In the genomic region with DNA sequence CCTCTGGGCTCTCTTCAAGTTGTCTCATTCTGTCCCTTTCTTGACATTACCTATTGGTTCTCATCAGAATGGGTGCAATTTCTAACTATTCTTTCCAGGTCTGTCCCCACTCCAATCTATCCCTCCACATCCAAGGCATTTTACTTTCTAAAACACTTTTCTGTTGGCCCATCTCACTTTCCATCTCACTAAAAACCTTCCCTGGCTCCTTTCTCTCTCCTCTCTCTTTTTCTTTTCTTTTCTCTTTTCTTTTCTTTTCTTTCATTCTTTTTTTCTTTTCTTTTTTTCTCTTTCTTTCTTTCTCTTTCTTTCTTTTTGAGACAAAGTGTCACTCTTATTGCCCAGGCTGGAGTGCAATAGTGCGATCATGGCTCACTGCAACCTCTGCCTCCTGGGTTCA, we compare ENCODE assay signal across 1 cellular context.
TF ChIP-seq lines count a peak whose summit lies in the region.

No MANE protein-coding gene starts in this region.

TF ChIP-seq in HEK293, 187 proteins besides CTCF, POLR2A, EP300 and RAD21 (continued from another document):
- TF ChIP-seq, protein P1, sequence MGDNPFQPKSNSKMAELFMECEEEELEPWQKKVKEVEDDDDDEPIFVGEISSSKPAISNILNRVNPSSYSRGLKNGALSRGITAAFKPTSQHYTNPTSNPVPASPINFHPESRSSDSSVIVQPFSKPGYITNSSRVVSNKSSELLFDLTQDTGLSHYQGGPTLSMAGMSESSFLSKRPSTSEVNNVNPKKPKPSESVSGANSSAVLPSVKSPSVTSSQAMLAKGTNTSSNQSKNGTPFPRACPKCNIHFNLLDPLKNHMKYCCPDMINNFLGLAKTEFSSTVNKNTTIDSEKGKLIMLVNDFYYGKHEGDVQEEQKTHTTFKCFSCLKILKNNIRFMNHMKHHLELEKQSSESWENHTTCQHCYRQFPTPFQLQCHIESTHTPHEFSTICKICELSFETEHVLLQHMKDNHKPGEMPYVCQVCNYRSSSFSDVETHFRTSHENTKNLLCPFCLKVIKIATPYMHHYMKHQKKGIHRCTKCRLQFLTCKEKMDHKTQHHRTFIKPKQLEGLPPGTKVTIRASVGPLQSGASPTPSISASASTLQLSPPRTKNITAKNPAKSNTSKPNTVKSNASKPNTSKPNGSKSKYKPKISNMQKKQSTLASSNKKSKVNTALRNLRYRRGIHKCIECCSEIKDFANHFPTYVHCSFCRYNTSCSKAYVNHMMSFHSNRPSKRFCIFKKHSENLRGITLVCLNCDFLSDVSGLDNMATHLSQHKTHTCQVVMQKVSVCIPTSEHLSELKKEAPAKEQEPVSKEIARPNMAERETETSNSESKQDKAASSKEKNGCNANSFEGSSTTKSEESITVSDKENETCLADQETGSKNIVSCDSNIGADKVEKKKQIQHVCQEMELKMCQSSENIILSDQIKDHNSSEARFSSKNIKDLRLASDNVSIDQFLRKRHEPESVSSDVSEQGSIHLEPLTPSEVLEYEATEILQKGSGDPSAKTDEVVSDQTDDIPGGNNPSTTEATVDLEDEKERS (tag by site-specific recombination; IDR thresholded peaks at IDR 0.05), result no peak
- TF ChIP-seq PRDM1 (tag by site-specific recombination; IDR thresholded peaks at IDR 0.05), result peak; percentile 99
- TF ChIP-seq REST (tag by site-specific recombination; IDR thresholded peaks at IDR 0.05), result no peak
- no peak for TF ChIP-seq MZF1 (tag by site-specific recombination; IDR thresholded peaks at IDR 0.05; ENCODE audit: borderline replicate concordance)
- TF ChIP-seq ZNF366 (tag by site-specific recombination; conservative IDR thresholded peaks at IDR 0.05), result peak; percentile 44; the same call in 1 of the 2 replicates
- no peak for TF ChIP-seq ZNF23 (tag by site-specific recombination; IDR thresholded peaks at IDR 0.05; ENCODE audit: borderline replicate concordance)
- TF ChIP-seq ZSCAN18 (tag by site-specific recombination; IDR thresholded peaks at IDR 0.05), result no peak
- TF ChIP-seq GLIS2 (tag by site-specific recombination; IDR thresholded peaks at IDR 0.05), result no peak
